Comparison of ENCODE assay signal across 1 cellular context in the genomic region with DNA sequence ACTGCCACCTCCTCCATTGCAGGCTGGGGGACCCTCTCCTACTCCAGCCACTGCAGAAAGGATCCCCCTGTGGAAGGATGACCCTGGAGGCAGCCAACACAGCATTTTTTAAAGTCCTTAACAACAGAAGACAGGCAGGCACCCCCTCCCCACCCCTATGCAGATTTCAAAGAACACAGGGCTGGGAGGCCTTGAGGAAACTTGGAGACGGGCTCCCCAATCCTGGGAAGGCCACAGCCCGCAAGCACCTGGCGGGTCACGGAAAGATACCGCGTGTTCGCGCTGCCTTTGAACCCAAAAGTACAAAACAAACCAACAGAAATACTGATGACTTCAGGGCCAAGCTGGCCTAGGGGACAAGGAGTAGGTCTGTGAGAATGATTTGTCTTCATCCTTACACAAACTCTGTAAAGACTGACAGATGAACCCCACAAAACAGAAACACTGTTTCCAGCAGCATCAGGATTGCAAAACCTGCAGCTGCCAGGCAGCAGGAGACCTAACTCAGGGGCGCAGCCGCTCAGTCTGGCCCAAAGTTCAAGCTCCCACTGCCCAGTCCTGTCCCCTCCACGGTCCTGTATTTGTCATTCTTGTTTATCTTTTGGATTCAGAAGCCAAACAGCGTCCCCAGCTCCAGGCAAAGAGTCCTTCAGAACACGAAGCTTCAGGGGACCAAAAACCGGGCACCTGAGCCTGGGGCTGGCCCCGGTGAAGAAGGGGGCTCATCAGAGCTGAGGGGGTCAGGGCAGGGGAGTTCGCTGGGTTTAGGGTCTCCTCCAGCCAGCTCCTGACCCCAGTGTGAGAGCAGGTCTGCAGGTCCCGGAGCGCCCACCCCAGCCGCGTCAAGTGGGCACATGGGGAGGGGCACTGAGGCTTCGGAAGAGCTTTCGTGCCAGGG.
TF ChIP-seq lines count a peak whose summit lies in the region.

No MANE protein-coding gene starts in this region.

TF ChIP-seq in WTC11, 78 proteins besides CTCF, POLR2A, EP300 and RAD21 (continued from another document):
- TF ChIP-seq, protein P1, sequence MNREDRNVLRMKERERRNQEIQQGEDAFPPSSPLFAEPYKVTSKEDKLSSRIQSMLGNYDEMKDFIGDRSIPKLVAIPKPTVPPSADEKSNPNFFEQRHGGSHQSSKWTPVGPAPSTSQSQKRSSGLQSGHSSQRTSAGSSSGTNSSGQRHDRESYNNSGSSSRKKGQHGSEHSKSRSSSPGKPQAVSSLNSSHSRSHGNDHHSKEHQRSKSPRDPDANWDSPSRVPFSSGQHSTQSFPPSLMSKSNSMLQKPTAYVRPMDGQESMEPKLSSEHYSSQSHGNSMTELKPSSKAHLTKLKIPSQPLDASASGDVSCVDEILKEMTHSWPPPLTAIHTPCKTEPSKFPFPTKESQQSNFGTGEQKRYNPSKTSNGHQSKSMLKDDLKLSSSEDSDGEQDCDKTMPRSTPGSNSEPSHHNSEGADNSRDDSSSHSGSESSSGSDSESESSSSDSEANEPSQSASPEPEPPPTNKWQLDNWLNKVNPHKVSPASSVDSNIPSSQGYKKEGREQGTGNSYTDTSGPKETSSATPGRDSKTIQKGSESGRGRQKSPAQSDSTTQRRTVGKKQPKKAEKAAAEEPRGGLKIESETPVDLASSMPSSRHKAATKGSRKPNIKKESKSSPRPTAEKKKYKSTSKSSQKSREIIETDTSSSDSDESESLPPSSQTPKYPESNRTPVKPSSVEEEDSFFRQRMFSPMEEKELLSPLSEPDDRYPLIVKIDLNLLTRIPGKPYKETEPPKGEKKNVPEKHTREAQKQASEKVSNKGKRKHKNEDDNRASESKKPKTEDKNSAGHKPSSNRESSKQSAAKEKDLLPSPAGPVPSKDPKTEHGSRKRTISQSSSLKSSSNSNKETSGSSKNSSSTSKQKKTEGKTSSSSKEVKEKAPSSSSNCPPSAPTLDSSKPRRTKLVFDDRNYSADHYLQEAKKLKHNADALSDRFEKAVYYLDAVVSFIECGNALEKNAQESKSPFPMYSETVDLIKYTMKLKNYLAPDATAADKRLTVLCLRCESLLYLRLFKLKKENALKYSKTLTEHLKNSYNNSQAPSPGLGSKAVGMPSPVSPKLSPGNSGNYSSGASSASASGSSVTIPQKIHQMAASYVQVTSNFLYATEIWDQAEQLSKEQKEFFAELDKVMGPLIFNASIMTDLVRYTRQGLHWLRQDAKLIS (CRISPR knock-in tag; IDR thresholded peaks at IDR 0.05; ENCODE audit: borderline replicate concordance), result no peak
